Comparison of ENCODE assay signal across 1 cellular context in genomic region chr19:3783660-3784584, GRCh38.
TF ChIP-seq lines count a peak whose summit lies in the region.

No MANE protein-coding gene starts in this region.

TF ChIP-seq in HepG2, 621 proteins besides CTCF, POLR2A, EP300 and RAD21 (continued from another document and continues in another):
- no peak for TF ChIP-seq MLXIP (CRISPR knock-in tag; IDR thresholded peaks at IDR 0.05; ENCODE audit: borderline replicate concordance)
- no peak for TF ChIP-seq HNRNPUL1 (IDR thresholded peaks at IDR 0.05; ENCODE audit: low read depth, low read length)
- no peak for TF ChIP-seq THRA (CRISPR knock-in tag; IDR thresholded peaks at IDR 0.05; ENCODE audit: borderline replicate concordance)
- TF ChIP-seq SP2 (CRISPR knock-in tag; IDR thresholded peaks at IDR 0.05) = no peak
- 0 out of 2 replicates have a peak, but pooled peaks have one; percentile 14 for TF ChIP-seq ZNF768 (CRISPR knock-in tag; IDR thresholded peaks at IDR 0.05)
- TF ChIP-seq, protein P1, sequence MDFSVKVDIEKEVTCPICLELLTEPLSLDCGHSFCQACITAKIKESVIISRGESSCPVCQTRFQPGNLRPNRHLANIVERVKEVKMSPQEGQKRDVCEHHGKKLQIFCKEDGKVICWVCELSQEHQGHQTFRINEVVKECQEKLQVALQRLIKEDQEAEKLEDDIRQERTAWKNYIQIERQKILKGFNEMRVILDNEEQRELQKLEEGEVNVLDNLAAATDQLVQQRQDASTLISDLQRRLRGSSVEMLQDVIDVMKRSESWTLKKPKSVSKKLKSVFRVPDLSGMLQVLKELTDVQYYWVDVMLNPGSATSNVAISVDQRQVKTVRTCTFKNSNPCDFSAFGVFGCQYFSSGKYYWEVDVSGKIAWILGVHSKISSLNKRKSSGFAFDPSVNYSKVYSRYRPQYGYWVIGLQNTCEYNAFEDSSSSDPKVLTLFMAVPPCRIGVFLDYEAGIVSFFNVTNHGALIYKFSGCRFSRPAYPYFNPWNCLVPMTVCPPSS (IDR thresholded peaks at IDR 0.05) = no peak
- TF ChIP-seq, protein P2, sequence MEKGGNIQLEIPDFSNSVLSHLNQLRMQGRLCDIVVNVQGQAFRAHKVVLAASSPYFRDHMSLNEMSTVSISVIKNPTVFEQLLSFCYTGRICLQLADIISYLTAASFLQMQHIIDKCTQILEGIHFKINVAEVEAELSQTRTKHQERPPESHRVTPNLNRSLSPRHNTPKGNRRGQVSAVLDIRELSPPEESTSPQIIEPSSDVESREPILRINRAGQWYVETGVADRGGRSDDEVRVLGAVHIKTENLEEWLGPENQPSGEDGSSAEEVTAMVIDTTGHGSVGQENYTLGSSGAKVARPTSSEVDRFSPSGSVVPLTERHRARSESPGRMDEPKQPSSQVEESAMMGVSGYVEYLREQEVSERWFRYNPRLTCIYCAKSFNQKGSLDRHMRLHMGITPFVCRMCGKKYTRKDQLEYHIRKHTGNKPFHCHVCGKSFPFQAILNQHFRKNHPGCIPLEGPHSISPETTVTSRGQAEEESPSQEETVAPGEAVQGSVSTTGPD (CRISPR knock-in tag; IDR thresholded peaks at IDR 0.05) = no peak
- no peak for TF ChIP-seq ZSCAN21 (CRISPR knock-in tag; IDR thresholded peaks at IDR 0.05; ENCODE audit: borderline replicate concordance)
- TF ChIP-seq YY1 (IDR thresholded peaks at IDR 0.05; ENCODE audit: insufficient read depth, insufficient replicate concordance, low read depth, low read length) = no peak
- TF ChIP-seq MZF1 (CRISPR knock-in tag; IDR thresholded peaks at IDR 0.05; ENCODE audit: borderline replicate concordance) = no peak
- TF ChIP-seq JARID2 (CRISPR knock-in tag; IDR thresholded peaks at IDR 0.05; ENCODE audit: insufficient replicate concordance) = no peak
- TF ChIP-seq MTF2 (CRISPR knock-in tag; IDR thresholded peaks at IDR 0.05; ENCODE audit: borderline replicate concordance) = no peak
- no peak for TF ChIP-seq ARID4A (CRISPR knock-in tag; IDR thresholded peaks at IDR 0.05; ENCODE audit: borderline replicate concordance)
- TF ChIP-seq, protein P3, sequence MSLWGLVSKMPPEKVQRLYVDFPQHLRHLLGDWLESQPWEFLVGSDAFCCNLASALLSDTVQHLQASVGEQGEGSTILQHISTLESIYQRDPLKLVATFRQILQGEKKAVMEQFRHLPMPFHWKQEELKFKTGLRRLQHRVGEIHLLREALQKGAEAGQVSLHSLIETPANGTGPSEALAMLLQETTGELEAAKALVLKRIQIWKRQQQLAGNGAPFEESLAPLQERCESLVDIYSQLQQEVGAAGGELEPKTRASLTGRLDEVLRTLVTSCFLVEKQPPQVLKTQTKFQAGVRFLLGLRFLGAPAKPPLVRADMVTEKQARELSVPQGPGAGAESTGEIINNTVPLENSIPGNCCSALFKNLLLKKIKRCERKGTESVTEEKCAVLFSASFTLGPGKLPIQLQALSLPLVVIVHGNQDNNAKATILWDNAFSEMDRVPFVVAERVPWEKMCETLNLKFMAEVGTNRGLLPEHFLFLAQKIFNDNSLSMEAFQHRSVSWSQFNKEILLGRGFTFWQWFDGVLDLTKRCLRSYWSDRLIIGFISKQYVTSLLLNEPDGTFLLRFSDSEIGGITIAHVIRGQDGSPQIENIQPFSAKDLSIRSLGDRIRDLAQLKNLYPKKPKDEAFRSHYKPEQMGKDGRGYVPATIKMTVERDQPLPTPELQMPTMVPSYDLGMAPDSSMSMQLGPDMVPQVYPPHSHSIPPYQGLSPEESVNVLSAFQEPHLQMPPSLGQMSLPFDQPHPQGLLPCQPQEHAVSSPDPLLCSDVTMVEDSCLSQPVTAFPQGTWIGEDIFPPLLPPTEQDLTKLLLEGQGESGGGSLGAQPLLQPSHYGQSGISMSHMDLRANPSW (CRISPR knock-in tag; IDR thresholded peaks at IDR 0.05; ENCODE audit: borderline replicate concordance) = no peak
- TF ChIP-seq ZNF382 (CRISPR knock-in tag; IDR thresholded peaks at IDR 0.05; ENCODE audit: borderline replicate concordance) = no peak
- no peak for TF ChIP-seq SATB2 (CRISPR knock-in tag; IDR thresholded peaks at IDR 0.05)
- TF ChIP-seq MLLT10 (CRISPR knock-in tag; IDR thresholded peaks at IDR 0.05) = no peak
- no peak for TF ChIP-seq ZNF891 (CRISPR knock-in tag; IDR thresholded peaks at IDR 0.05)
- TF ChIP-seq ZC3H13 (CRISPR knock-in tag; IDR thresholded peaks at IDR 0.05) = no peak
- 0 out of 2 replicates have a peak, but pooled peaks have one; percentile 53 for TF ChIP-seq ZNF546 (CRISPR knock-in tag; conservative IDR thresholded peaks at IDR 0.05)
- no peak for TF ChIP-seq ZMYM4 (CRISPR knock-in tag; IDR thresholded peaks at IDR 0.05)
- no peak for TF ChIP-seq CHD2 (IDR thresholded peaks at IDR 0.05; ENCODE audit: low read depth, low read length)
- no peak for TF ChIP-seq SUZ12 (IDR thresholded peaks at IDR 0.05; ENCODE audit: low read depth, low read length)
- TF ChIP-seq, protein P4, sequence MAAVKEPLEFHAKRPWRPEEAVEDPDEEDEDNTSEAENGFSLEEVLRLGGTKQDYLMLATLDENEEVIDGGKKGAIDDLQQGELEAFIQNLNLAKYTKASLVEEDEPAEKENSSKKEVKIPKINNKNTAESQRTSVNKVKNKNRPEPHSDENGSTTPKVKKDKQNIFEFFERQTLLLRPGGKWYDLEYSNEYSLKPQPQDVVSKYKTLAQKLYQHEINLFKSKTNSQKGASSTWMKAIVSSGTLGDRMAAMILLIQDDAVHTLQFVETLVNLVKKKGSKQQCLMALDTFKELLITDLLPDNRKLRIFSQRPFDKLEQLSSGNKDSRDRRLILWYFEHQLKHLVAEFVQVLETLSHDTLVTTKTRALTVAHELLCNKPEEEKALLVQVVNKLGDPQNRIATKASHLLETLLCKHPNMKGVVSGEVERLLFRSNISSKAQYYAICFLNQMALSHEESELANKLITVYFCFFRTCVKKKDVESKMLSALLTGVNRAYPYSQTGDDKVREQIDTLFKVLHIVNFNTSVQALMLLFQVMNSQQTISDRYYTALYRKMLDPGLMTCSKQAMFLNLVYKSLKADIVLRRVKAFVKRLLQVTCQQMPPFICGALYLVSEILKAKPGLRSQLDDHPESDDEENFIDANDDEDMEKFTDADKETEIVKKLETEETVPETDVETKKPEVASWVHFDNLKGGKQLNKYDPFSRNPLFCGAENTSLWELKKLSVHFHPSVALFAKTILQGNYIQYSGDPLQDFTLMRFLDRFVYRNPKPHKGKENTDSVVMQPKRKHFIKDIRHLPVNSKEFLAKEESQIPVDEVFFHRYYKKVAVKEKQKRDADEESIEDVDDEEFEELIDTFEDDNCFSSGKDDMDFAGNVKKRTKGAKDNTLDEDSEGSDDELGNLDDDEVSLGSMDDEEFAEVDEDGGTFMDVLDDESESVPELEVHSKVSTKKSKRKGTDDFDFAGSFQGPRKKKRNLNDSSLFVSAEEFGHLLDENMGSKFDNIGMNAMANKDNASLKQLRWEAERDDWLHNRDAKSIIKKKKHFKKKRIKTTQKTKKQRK (IDR thresholded peaks at IDR 0.05; ENCODE audit: low read length) = no peak
- TF ChIP-seq ZNF513 (CRISPR knock-in tag; conservative IDR thresholded peaks at IDR 0.05) = no peak
- TF ChIP-seq TRIM24 (CRISPR knock-in tag; IDR thresholded peaks at IDR 0.05) = no peak
- TF ChIP-seq TARDBP (CRISPR knock-in tag; IDR thresholded peaks at IDR 0.05) = no peak
- TF ChIP-seq SP140L (CRISPR knock-in tag; IDR thresholded peaks at IDR 0.05; ENCODE audit: borderline replicate concordance) = no peak
- no peak for TF ChIP-seq SMAD1 (CRISPR knock-in tag; IDR thresholded peaks at IDR 0.05; ENCODE audit: borderline replicate concordance, low read depth)
- no peak for TF ChIP-seq ZNF354B (CRISPR knock-in tag; IDR thresholded peaks at IDR 0.05)
- TF ChIP-seq ZNF343 (CRISPR knock-in tag; IDR thresholded peaks at IDR 0.05) = no peak
- no peak for TF ChIP-seq RBAK (CRISPR knock-in tag; IDR thresholded peaks at IDR 0.05)
- no peak for TF ChIP-seq ZNF296 (CRISPR knock-in tag; conservative IDR thresholded peaks at IDR 0.05)
- no peak for TF ChIP-seq ZBTB42 (CRISPR knock-in tag; IDR thresholded peaks at IDR 0.05)
- no peak for TF ChIP-seq ZNF205 (CRISPR knock-in tag; IDR thresholded peaks at IDR 0.05)
- TF ChIP-seq, protein P5, sequence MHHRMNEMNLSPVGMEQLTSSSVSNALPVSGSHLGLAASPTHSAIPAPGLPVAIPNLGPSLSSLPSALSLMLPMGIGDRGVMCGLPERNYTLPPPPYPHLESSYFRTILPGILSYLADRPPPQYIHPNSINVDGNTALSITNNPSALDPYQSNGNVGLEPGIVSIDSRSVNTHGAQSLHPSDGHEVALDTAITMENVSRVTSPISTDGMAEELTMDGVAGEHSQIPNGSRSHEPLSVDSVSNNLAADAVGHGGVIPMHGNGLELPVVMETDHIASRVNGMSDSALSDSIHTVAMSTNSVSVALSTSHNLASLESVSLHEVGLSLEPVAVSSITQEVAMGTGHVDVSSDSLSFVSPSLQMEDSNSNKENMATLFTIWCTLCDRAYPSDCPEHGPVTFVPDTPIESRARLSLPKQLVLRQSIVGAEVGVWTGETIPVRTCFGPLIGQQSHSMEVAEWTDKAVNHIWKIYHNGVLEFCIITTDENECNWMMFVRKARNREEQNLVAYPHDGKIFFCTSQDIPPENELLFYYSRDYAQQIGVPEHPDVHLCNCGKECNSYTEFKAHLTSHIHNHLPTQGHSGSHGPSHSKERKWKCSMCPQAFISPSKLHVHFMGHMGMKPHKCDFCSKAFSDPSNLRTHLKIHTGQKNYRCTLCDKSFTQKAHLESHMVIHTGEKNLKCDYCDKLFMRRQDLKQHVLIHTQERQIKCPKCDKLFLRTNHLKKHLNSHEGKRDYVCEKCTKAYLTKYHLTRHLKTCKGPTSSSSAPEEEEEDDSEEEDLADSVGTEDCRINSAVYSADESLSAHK (CRISPR knock-in tag; IDR thresholded peaks at IDR 0.05; ENCODE audit: borderline replicate concordance) = no peak
- no peak for TF ChIP-seq ZFP62 (CRISPR knock-in tag; IDR thresholded peaks at IDR 0.05)
- no peak for TF ChIP-seq PAWR (CRISPR knock-in tag; IDR thresholded peaks at IDR 0.05; ENCODE audit: borderline replicate concordance)
- TF ChIP-seq ZNF530 (CRISPR knock-in tag; IDR thresholded peaks at IDR 0.05; ENCODE audit: low read depth) = no peak
